Comparison of ENCODE assay signal across 19 cellular contexts in genomic region chr2:105611328-105611627, GRCh38.
DNase-seq lines count a peak whose midpoint lies in the region; ATAC-seq, FAIRE-seq and TF ChIP-seq lines count a peak whose summit lies in the region.
"Had no signal": no experiment of that assay in that cellular context is flagged by ENCODE, and none has a peak within 500 bp of the region (broad histone marks: within the 10 kb centered on the region; RNA-seq: fewer than 3 reads in every experiment).

No MANE protein-coding gene starts in this region.

- intact Hi-C loops in left colon (cut with DNase I, micrococcal nuclease) = no loop called here
- intact Hi-C loops in pancreas (cut with DNase I) = no loop called here

- WGBS in small intestine, 3 donors = 18 to 74% (median 53%) methylated on average over 3 of the region's 3 CpGs
- WGBS in pancreas, 2 donors = 57 to 59% methylated on average over 3 of the region's 3 CpGs

- H3K27ac ChIP-seq in small intestine (ENCODE audit: low read depth in 1 of 2, low read length in 1 of 2) (no peak overlapping the region), pancreas (no peak overlapping the region)
- H3K27ac ChIP-seq: HL-60 had no signal

- H3K4me3 ChIP-seq in small intestine (ENCODE audit: low read depth in 1 of 2, low read length in 2 of 2) (no peak overlapping the region), pancreas (no peak overlapping the region)

- FAIRE-seq in small intestine (lab: Jason Lieb, UNC) (no peak), pancreas (lab: Jason Lieb, UNC) (no peak)
- FAIRE-seq: GM12892 had no signal

- H3K36me3 ChIP-seq in small intestine (ENCODE audit: control insufficient read depth in 2 of 2, insufficient read depth in 2 of 2, low read length in 2 of 2) = no peaks in the 10 kb centered on the region
- H3K36me3 ChIP-seq in pancreas = no peaks in the 10 kb centered on the region
- H3K36me3 ChIP-seq: BE2C had no signal

- ATAC-seq in left colon (peak; percentile 18), GM18498 (IDR thresholded peaks at IDR 0.05; ENCODE audit: unreplicated experiment) (no peak), pancreas (no peak)
- ATAC-seq: HCT116 had no signal

- no peaks in the 10 kb centered on the region for H3K27me3 ChIP-seq in small intestine (ENCODE audit: control insufficient read depth in 2 of 2, insufficient read depth in 2 of 2, low read length in 2 of 2)
- no peaks in the 10 kb centered on the region for H3K27me3 ChIP-seq in pancreas
- H3K27me3 ChIP-seq: BE2C had no signal

- peaks cover 18% of the 10 kb centered on the region for H3K4me1 Mint-ChIP-seq in brain
- peaks cover 30% of the 10 kb centered on the region for H3K4me1 Mint-ChIP-seq in neural crest cell
- H3K4me1 Mint-ChIP-seq: CD4-positive, CD25-positive, alpha-beta regulatory T cell; CD8-positive, alpha-beta memory T cell had no signal

- H3K9me3 ChIP-seq in small intestine (ENCODE audit: control insufficient read depth, low read depth) = no peaks in the 10 kb centered on the region
- no peaks in the 10 kb centered on the region for H3K9me3 ChIP-seq in pancreas
- H3K9me3 ChIP-seq: BE2C had no signal

- H3K4me1 ChIP-seq in small intestine (ENCODE audit: control insufficient read depth in 2 of 2, insufficient read depth in 1 of 2, low read depth in 1 of 2, low read length in 1 of 2) = peaks cover 4 to 7% of the 10 kb centered on the region in 2 donors
- peaks cover 12 to 19% (median 19%) of the 10 kb centered on the region in 3 donors for H3K4me1 ChIP-seq in pancreas
- H3K4me1 ChIP-seq: BE2C had no signal

- H3K4me3 Mint-ChIP-seq in brain (no peak overlapping the region), neural crest cell (peak overlapping the region; percentile 15)
- H3K4me3 Mint-ChIP-seq: CD4-positive, CD25-positive, alpha-beta regulatory T cell; CD8-positive, alpha-beta memory T cell; HFFc6 had no signal

- H3K9me3 Mint-ChIP-seq in brain (peaks cover 0 to 2% (median 0%) of the 10 kb centered on the region in 5 experiments), neural crest cell (no peaks in the 10 kb centered on the region)
- H3K9me3 Mint-ChIP-seq: CD8-positive, alpha-beta memory T cell; HFFc6 had no signal

- no peak for TF ChIP-seq CTCF in brain (conservative IDR thresholded peaks at IDR 0.05)
- TF ChIP-seq CTCF in neural crest cell (conservative IDR thresholded peaks at IDR 0.05) = no peak
- TF ChIP-seq CTCF in pancreas (IDR thresholded peaks at IDR 0.05) = no peak

- H3K27ac Mint-ChIP-seq in brain (peak overlapping the region in 3 of 5 experiments; percentile 65 to 84 (median 81)), neural crest cell (ENCODE audit: unreplicated experiment) (peak overlapping the region; percentile 48)
- H3K27ac Mint-ChIP-seq: HFFc6 had no signal

- peaks cover 5% of the 10 kb centered on the region for H3K27me3 Mint-ChIP-seq in brain
- H3K27me3 Mint-ChIP-seq in neural crest cell (ENCODE audit: low read depth) = no peaks in the 10 kb centered on the region
- H3K27me3 Mint-ChIP-seq: CD8-positive, alpha-beta memory T cell had no signal

- no peaks in the 10 kb centered on the region for H3K36me3 Mint-ChIP-seq in brain
- H3K36me3 Mint-ChIP-seq in neural crest cell (ENCODE audit: low read depth) = no peaks in the 10 kb centered on the region
- H3K36me3 Mint-ChIP-seq: CD4-positive, CD25-positive, alpha-beta regulatory T cell; CD8-positive, alpha-beta memory T cell had no signal

- DNase-seq in left colon (no peak), neural crest cell (ENCODE audit: low read depth, low spot score) (no peak), small intestine (peak; percentile 54), pancreas (no peak)
- DNase-seq in activated effector memory CD4-positive, alpha-beta T cell treated with Interleukin-2 at 50 U/mL for 16 hours = no peak
- DNase-seq: ACHN; BE2C; CD4-positive, CD25-positive, alpha-beta regulatory T cell; CD8-positive, alpha-beta memory T cell; GDM1; GOT3; H7; HFFc6; IMR-90 had no signal
